In the genomic region with DNA sequence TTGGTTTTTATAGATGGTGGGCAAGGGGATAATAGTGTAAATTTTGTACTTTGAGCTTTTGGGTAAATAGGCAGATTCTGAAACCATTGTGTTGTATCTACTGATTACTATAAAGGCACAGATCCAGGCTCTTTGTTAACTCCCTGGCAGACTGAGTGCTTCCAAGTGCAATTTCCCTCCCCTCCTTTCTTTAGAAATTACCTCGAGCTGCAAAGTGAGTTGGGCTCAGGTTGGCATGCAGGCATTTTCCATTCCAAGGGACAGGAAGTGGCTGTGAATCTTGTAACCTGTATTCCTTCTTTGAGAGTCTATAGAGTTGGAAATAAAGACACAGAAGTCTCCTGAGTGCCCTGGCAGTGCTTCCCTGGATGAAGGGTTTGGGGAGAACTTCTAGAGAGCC, we compare ENCODE assay signal across 23 cellular contexts.
"Had no signal": no experiment of that assay in that cellular context is flagged by ENCODE, and none has a peak within 500 bp of the region (broad histone marks: within the 10 kb centered on the region; RNA-seq: fewer than 3 reads in every experiment).

No MANE protein-coding gene starts in this region.

- H3K36me3 ChIP-seq: adrenal gland, ascending aorta, colonic mucosa, esophagus muscularis mucosa, sigmoid colon, vagina, WERI-Rb-1 had no signal

- H3K4me3 ChIP-seq: adrenal gland, ascending aorta, colonic mucosa, dorsolateral prefrontal cortex, esophagus muscularis mucosa, mucosa of descending colon, sigmoid colon, smooth muscle cell, testis, vagina had no signal

- H3K4me2 ChIP-seq: smooth muscle cell had no signal

- H3K27me3 ChIP-seq: adrenal gland, ascending aorta, colonic mucosa, dorsolateral prefrontal cortex, esophagus muscularis mucosa, sigmoid colon, testis, vagina had no signal

- DNase-seq: activated CD4-positive, alpha-beta T cell treated with anti-CD3 and anti-CD28 coated beads for 1 hour; activated CD4-positive, alpha-beta T cell treated with anti-CD3 and anti-CD28 coated beads, Interleukin-2, amount 50 U/mL, for 1 hour; activated CD8-positive, alpha-beta T cell treated with anti-CD3 and anti-CD28 coated beads, Interleukin-2, amount 10 ng/mL, durations not matched to agents 7 days and 5 days; activated T-cell treated with anti-CD3 and anti-CD28 coated beads, Interleukin-2, amount 50 U/mL, for 1 hour; adrenal gland; colonic mucosa; dorsolateral prefrontal cortex; effector memory CD8-positive, alpha-beta T cell; glutamatergic neuron; hippocampal formation; left cardiac atrium; mesenchymal stem cell; mucosa of descending colon; retina; sigmoid colon; stimulated activated CD4-positive, alpha-beta T cell treated with anti-CD3 and anti-CD28 coated beads, Interleukin-4, amount 100 ng/mL, for 1 hour; stimulated activated naive CD4-positive, alpha-beta T cell; testis; WERI-Rb-1 had no signal

- H3K9me3 ChIP-seq: adrenal gland, ascending aorta, colonic mucosa, esophagus muscularis mucosa, mucosa of descending colon, sigmoid colon, testis, vagina had no signal

- ATAC-seq: activated CD8-positive, alpha-beta T cell treated with anti-CD3 and anti-CD28 coated beads, Interleukin-2, amount 10 ng/mL, durations not matched to agents 7 days and 5 days; effector memory CD8-positive, alpha-beta T cell; left cardiac atrium had no signal

- H3K27ac ChIP-seq: adrenal gland, ascending aorta, colonic mucosa, dorsolateral prefrontal cortex, esophagus muscularis mucosa, sigmoid colon, testis, vagina, WERI-Rb-1 had no signal

- H3K4me1 ChIP-seq: adrenal gland, ascending aorta, colonic mucosa, testis, vagina had no signal
